1 cellular context compared by ENCODE assay signal in genomic region chr7:156642306-156643045, GRCh38.
A peak's percentile ranks its signal among the peaks of the same experiment; 100 is the strongest.
TF ChIP-seq lines count a peak whose summit lies in the region.

No MANE protein-coding gene starts in this region.

TF ChIP-seq in HepG2, 621 proteins besides CTCF, POLR2A, EP300 and RAD21 (continued from another document):
- no peak for TF ChIP-seq KLF12 (CRISPR knock-in tag; IDR thresholded peaks at IDR 0.05; ENCODE audit: borderline replicate concordance)
- no peak for TF ChIP-seq NCOA5 (CRISPR knock-in tag; IDR thresholded peaks at IDR 0.05)
- 0 out of 2 replicates have a peak, but pooled peaks have one; percentile 19 for TF ChIP-seq ZNF687 (CRISPR knock-in tag; IDR thresholded peaks at IDR 0.05)
- TF ChIP-seq STAG1 (CRISPR knock-in tag; IDR thresholded peaks at IDR 0.05), result peak; percentile 56
- TF ChIP-seq KDM2A (CRISPR knock-in tag; IDR thresholded peaks at IDR 0.05; ENCODE audit: borderline replicate concordance, low read depth), result no peak
